Comparison of ENCODE assay signal across 14 cellular contexts in the genomic region with DNA sequence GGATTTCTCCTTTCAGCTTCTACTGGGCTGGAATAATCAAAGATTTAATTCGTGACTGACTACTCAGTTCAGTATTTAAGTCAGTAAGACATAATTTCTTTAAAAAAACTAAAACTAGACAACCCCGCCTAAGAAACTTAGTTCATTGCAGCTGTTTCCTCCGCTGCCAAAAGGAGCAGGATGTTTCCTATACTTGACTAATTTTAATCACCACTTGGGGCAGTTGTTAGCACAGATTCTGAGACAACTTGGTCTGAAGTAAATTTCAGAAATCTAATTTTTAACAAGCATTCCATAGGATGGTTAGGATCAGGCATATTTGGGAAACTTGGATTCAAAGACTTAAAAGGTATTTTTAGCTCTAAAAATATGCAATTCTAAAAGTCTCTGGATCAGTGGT. TPM values are rescaled to one million over a fixed set of nuclear protein-coding genes. Genes with fewer than 3 reads are reported as not detected.
DNase-seq lines count a peak whose midpoint lies in the region; ATAC-seq, FAIRE-seq and TF ChIP-seq lines count a peak whose summit lies in the region.
"Had no signal": no experiment of that assay in that cellular context is flagged by ENCODE, and none has a peak within 500 bp of the region (broad histone marks: within the 10 kb centered on the region; RNA-seq: fewer than 3 reads in every experiment).

No MANE protein-coding gene starts in this region.

- no peak overlapping the region for H3K4me3 Mint-ChIP-seq in activated CD8-positive, alpha-beta T cell treated with anti-CD3 and anti-CD28 coated beads for 36 hours
- H3K4me3 Mint-ChIP-seq: brain; stimulated activated memory B cell treated with anti-CD40 and anti-IgM and Interleukin-4, amounts not matched to agents 10 μg/mL and 1 μg/mL and 100 μg/mL, for 72 hours had no signal

- H3K79me2 ChIP-seq in DND-41 (ENCODE audit: insufficient read depth, low read length) (no peaks in the 10 kb centered on the region), endothelial cell of umbilical vein (ENCODE audit: control insufficient read depth, insufficient read depth, low read length) (no peaks in the 10 kb centered on the region), osteoblast (ENCODE audit: insufficient read depth, low read length) (no peaks in the 10 kb centered on the region)

- CTCF ChIA-PET in endothelial cell of umbilical vein (lab: Charles Lee): interaction anchor here (0.7 to 3.2 kb wide), 10 partner anchors 11 to 178 kb away, joined by 3 to 36 read pairs (median 4); no protein-coding TSS in a partner anchor
- CTCF ChIA-PET in activated CD8-positive, alpha-beta T cell treated with anti-CD3 and anti-CD28 coated beads for 36 hours (lab: Charles Lee): interaction anchor here (0.8 to 1.8 kb wide), 9 partner anchors 9 to 105 kb away, joined by 3 to 6 read pairs (median 4); a partner anchor contains a TSS

- H2AFZ ChIP-seq in DND-41 (ENCODE audit: low read depth, low read length) (no peak overlapping the region), endothelial cell of umbilical vein (ENCODE audit: low read depth, low read length) (no peak overlapping the region), osteoblast (ENCODE audit: low read length) (no peak overlapping the region)

- dilution Hi-C loops in endothelial cell of umbilical vein (cut with MboI; ENCODE audit: extremely low pct_ligation_motif_present, low sequenced_read_pairs): no loop called here

- no peak overlapping the region for H3K9ac ChIP-seq in DND-41 (ENCODE audit: low read depth, low read length)
- no peak overlapping the region for H3K9ac ChIP-seq in endothelial cell of umbilical vein (replicated peaks; ENCODE audit: extremely low read depth, insufficient read depth, low read length)

- H3K27ac Mint-ChIP-seq in activated CD8-positive, alpha-beta T cell treated with anti-CD3 and anti-CD28 coated beads for 36 hours: no peak overlapping the region
- H3K27ac Mint-ChIP-seq: stimulated activated memory B cell treated with anti-CD40 and anti-IgM and Interleukin-4, amounts not matched to agents 10 μg/mL and 1 μg/mL and 100 μg/mL, for 72 hours had no signal

- peaks cover 50% of the 10 kb centered on the region for H3K36me3 Mint-ChIP-seq in activated CD8-positive, alpha-beta T cell treated with anti-CD3 and anti-CD28 coated beads for 36 hours (ENCODE audit: low read depth)

- POLR2A ChIA-PET in endothelial cell of umbilical vein (lab: Charles Lee): interaction anchor here (0.6 kb wide), 1 partner anchor 22 kb away, joined by 4 read pairs; no protein-coding TSS in a partner anchor
- POLR2A ChIA-PET in activated CD8-positive, alpha-beta T cell treated with anti-CD3 and anti-CD28 coated beads for 36 hours (lab: Charles Lee): interaction anchor here (1.6 kb wide), 1 partner anchor 31 kb away, joined by 3 read pairs; no protein-coding TSS in a partner anchor

- H3K36me3 ChIP-seq in DND-41 (ENCODE audit: insufficient read depth, low read length): peaks cover 82% of the 10 kb centered on the region
- peaks cover 2 to 4% of the 10 kb centered on the region in 2 experiments for H3K36me3 ChIP-seq in endothelial cell of umbilical vein (ENCODE audit: control insufficient read depth in 2 of 2, extremely low read depth in 1 of 2, insufficient read depth in 2 of 2, low read length in 2 of 2)
- H3K36me3 ChIP-seq in osteoblast (ENCODE audit: insufficient read depth, low read length): peaks cover 38% of the 10 kb centered on the region

- H3K27ac ChIP-seq in DND-41 (ENCODE audit: low read length): no peak overlapping the region
- no peak overlapping the region for H3K27ac ChIP-seq in endothelial cell of umbilical vein (ENCODE audit: insufficient read depth, low read depth, low read length)
- peak overlapping the region; percentile 29 for H3K27ac ChIP-seq in osteoblast (ENCODE audit: low read depth, low read length)

- no peaks in the 10 kb centered on the region for H3K9me3 ChIP-seq in DND-41 (ENCODE audit: insufficient read depth, low read length, severe bottlenecking)
- no peaks in the 10 kb centered on the region for H3K9me3 ChIP-seq in endothelial cell of umbilical vein (replicated peaks; ENCODE audit: control insufficient read depth, insufficient read depth, low read length)
- H3K9me3 ChIP-seq in osteoblast (ENCODE audit: low read depth, low read length): no peaks in the 10 kb centered on the region

- H3K4me2 ChIP-seq in DND-41 (ENCODE audit: insufficient read depth, low read length): no peak overlapping the region
- no peak overlapping the region for H3K4me2 ChIP-seq in endothelial cell of umbilical vein (ENCODE audit: insufficient read depth, low read length)
- no peak overlapping the region for H3K4me2 ChIP-seq in osteoblast (ENCODE audit: insufficient read depth, low read length)

- peak; percentile 35 for FAIRE-seq in endothelial cell of umbilical vein (lab: Jason Lieb, UNC)

- TF ChIP-seq POLR2A in endothelial cell of umbilical vein (IDR thresholded peaks at IDR 0.05; ENCODE audit: low read depth, low read length): no peak

- H3K4me3 ChIP-seq in DND-41 (ENCODE audit: low read depth in 1 of 2, low read length in 2 of 2) (no peak overlapping the region), LNCaP clone FGC (ENCODE audit: low read depth, low read length) (no peak overlapping the region), endothelial cell of umbilical vein (replicated peaks in 1 of 3; ENCODE audit: insufficient read depth in 1 of 3, low read depth in 1 of 3, low read length in 3 of 3) (no peak overlapping the region), osteoblast (ENCODE audit: insufficient read depth, low read length) (no peak overlapping the region)

- H3K4me1 Mint-ChIP-seq in activated CD8-positive, alpha-beta T cell treated with anti-CD3 and anti-CD28 coated beads for 36 hours (ENCODE audit: low read depth): peaks cover 21% of the 10 kb centered on the region

- peaks cover 3% of the 10 kb centered on the region for H3K9me1 ChIP-seq in endothelial cell of umbilical vein (replicated peaks; ENCODE audit: control insufficient read depth, extremely low read depth, insufficient read depth, low read length)

- H4K20me1 ChIP-seq in DND-41 (ENCODE audit: insufficient read depth, low read length) (no peaks in the 10 kb centered on the region), endothelial cell of umbilical vein (replicated peaks; ENCODE audit: control insufficient read depth, extremely low read depth, insufficient read depth, low read length) (no peaks in the 10 kb centered on the region), osteoblast (ENCODE audit: insufficient read depth, low read length) (no peaks in the 10 kb centered on the region)

- no peaks in the 10 kb centered on the region for H3K4me1 ChIP-seq in DND-41 (ENCODE audit: insufficient read depth, low read length)
- H3K4me1 ChIP-seq in endothelial cell of umbilical vein (ENCODE audit: control insufficient read depth, extremely low read depth, insufficient read depth, low read length): no peaks in the 10 kb centered on the region
- peaks cover 16% of the 10 kb centered on the region for H3K4me1 ChIP-seq in osteoblast (ENCODE audit: insufficient read depth, low read length)

- DNase-seq in DND-41 (no peak), LNCaP clone FGC (ENCODE audit: low read depth) (no peak), endothelial cell of umbilical vein (ENCODE audit: low read depth, low spot score) (peak; percentile 77), osteoblast (ENCODE audit: insufficient read length, low spot score, missing footprints) (no peak), NCI-H2081 (lab: John Stamatoyannopoulos, UW) (no peak), cerebellum (ENCODE audit: low spot score) (no peak)
- no peak for DNase-seq in activated CD8-positive, alpha-beta T cell treated with anti-CD3 and anti-CD28 coated beads for 36 hours
- DNase-seq: activated CD8-positive, alpha-beta memory T cell treated with anti-CD3 and anti-CD28 coated beads, Interleukin-2, amount 50 U/mL, for 4 hours; erythroblast; MV-4-11; NCI-H446 had no signal

- TF ChIP-seq CTCF in DND-41 (IDR thresholded peaks at IDR 0.05; ENCODE audit: borderline replicate concordance, extremely low read depth, low read length, poor library complexity, severe bottlenecking) (peak; percentile 17), LNCaP clone FGC (IDR thresholded peaks at IDR 0.05; ENCODE audit: control insufficient read depth, extremely low read depth, insufficient read depth) (peak; percentile 22), endothelial cell of umbilical vein (IDR thresholded peaks at IDR 0.05; ENCODE audit: extremely low read depth in 1 of 2, insufficient read depth in 1 of 2, low read depth in 1 of 2, low read length in 2 of 2) (no peak), osteoblast (IDR thresholded peaks at IDR 0.05; ENCODE audit: extremely low read depth, low read depth, low read length) (no peak)
- no peak for TF ChIP-seq CTCF in activated CD8-positive, alpha-beta T cell treated with anti-CD3 and anti-CD28 coated beads for 36 hours (IDR thresholded peaks at IDR 0.05)

- no peak; the same call in 2 of the 3 replicates for ATAC-seq in DND-41 (ENCODE audit: insufficient read depth, low read depth)
- ATAC-seq in HG03457 (IDR thresholded peaks at IDR 0.05; ENCODE audit: unreplicated experiment): no peak
- ATAC-seq in activated CD8-positive, alpha-beta T cell treated with anti-CD3 and anti-CD28 coated beads for 36 hours: no peak
- ATAC-seq: stimulated activated memory B cell treated with anti-CD40 and anti-IgM and Interleukin-4, amounts not matched to agents 10 μg/mL and 1 μg/mL and 100 μg/mL, for 72 hours had no signal

- no peaks in the 10 kb centered on the region for H3K27me3 Mint-ChIP-seq in activated CD8-positive, alpha-beta T cell treated with anti-CD3 and anti-CD28 coated beads for 36 hours
- H3K27me3 Mint-ChIP-seq: stimulated activated memory B cell treated with anti-CD40 and anti-IgM and Interleukin-4, amounts not matched to agents 10 μg/mL and 1 μg/mL and 100 μg/mL, for 72 hours had no signal

- intact Hi-C loops in endothelial cell of umbilical vein (cut with micrococcal nuclease): no loop called here
- intact Hi-C loops in activated CD8-positive, alpha-beta T cell treated with anti-CD3 and anti-CD28 coated beads for 36 hours (cut with micrococcal nuclease): no loop called here

- BruUV-seq in endothelial cell of umbilical vein (replicated peaks; lab: Mats Ljungman, UMichigan): no TSS peak

- no peaks in the 10 kb centered on the region for H3K9me3 Mint-ChIP-seq in activated CD8-positive, alpha-beta T cell treated with anti-CD3 and anti-CD28 coated beads for 36 hours
- H3K9me3 Mint-ChIP-seq: brain; stimulated activated memory B cell treated with anti-CD40 and anti-IgM and Interleukin-4, amounts not matched to agents 10 μg/mL and 1 μg/mL and 100 μg/mL, for 72 hours had no signal

- no peaks in the 10 kb centered on the region for H3K27me3 ChIP-seq in DND-41 (ENCODE audit: insufficient read depth, low read length, poor library complexity)
- no peaks in the 10 kb centered on the region for H3K27me3 ChIP-seq in endothelial cell of umbilical vein (ENCODE audit: control insufficient read depth in 2 of 2, insufficient read depth in 2 of 2, low read length in 2 of 2)
- no peaks in the 10 kb centered on the region for H3K27me3 ChIP-seq in osteoblast (ENCODE audit: insufficient read depth, low read length)

RNA-seq across cellular contexts. Expression of a gene that starts 34.0 kb away (rescaled TPM):
- total RNA-seq in endothelial cell of umbilical vein (103 and 109 TPM in 2 replicates), osteoblast (203 and 218 TPM in 2 replicates), cerebellum (90.3 TPM)
- 22.2 and 22.9 TPM in 2 replicates for polyA plus RNA-seq in endothelial cell of umbilical vein
- polyA plus RNA-seq in endothelial cell of umbilical vein (2011; cell fraction: cytosol; rRNA removed): 33.0 and 40.8 TPM in 2 replicates
- 44.4 and 52.8 TPM in 2 replicates for polyA plus RNA-seq in endothelial cell of umbilical vein (2011; cell fraction: nucleus; rRNA removed)
- 84.0 and 113 TPM in 2 replicates for polyA plus RNA-seq in endothelial cell of umbilical vein (2012)
- polyA minus RNA-seq in endothelial cell of umbilical vein: 69.6 and 73.7 TPM in 2 replicates
- 79.7 TPM for polyA minus RNA-seq in endothelial cell of umbilical vein (2011; cell fraction: cytosol; rRNA and poly(A)+ RNA removed)
- 27.3 and 43.9 TPM in 2 replicates for polyA minus RNA-seq in endothelial cell of umbilical vein (2011; cell fraction: nucleus; rRNA and poly(A)+ RNA removed)
- 100 to 1,000 TPM; 200 to 210 TPM for total RNA-seq in activated CD8-positive, alpha-beta T cell treated with anti-CD3 and anti-CD28 coated beads for 36 hours

Comparison
In these comparisons a context has a peak if more than half of its experiments do, and no peak if none do; other contexts are left out.
1. CTCF ChIP-seq: peak in DND-41 (single experiment) and LNCaP clone FGC (single experiment); none in endothelial cell of umbilical vein (0 of 2), osteoblast (single experiment) and activated CD8-positive, alpha-beta T cell treated with anti-CD3 and anti-CD28 coated beads for 36 hours (single experiment).